ENCODE assay signal across 12 cellular contexts in the genomic region with DNA sequence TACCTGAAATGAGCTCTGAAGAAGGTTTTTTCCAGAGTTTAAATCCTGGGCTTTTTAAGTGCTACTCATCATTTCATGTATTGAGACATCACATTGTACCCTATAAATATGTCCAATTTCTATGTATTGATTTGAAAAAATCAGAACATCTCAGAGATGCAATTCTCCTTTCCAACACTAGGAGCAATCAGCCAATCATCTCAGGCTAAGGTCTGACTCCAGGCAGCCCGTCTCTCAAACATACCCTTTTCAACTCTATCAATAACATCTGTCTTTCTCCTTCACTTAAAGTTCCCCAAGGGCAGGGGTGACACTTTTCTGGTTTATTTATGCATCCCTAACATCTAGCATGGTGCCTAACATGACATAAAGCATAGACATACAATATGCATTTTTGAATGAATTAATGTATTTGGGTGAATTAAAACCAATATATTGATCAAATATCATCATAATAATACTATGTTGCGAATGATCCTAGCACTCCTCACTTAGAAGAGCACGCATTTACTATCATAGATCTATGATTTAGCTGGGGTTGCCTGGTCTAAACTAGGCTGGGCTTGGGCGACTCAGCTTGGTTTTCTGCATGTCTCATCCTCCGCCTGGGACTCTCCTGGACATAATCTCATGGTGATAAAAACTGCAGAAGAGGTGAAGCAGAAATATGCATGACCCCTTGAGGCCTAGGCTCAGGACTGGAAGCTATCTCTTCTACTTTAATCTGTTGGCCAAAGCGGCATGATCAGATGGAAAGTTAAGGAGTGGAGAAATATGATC. TPM values are rescaled to one million over a fixed set of nuclear protein-coding genes. Genes with fewer than 3 reads are reported as not detected.
A peak's percentile ranks its signal among the peaks of the same experiment; 100 is the strongest.
DNase-seq lines count a peak whose midpoint lies in the region; ATAC-seq, FAIRE-seq and TF ChIP-seq lines count a peak whose summit lies in the region.
"Had no signal": no experiment of that assay in that cellular context is flagged by ENCODE, and none has a peak within 500 bp of the region (broad histone marks: within the 10 kb centered on the region; RNA-seq: fewer than 3 reads in every experiment).

No MANE protein-coding gene starts in this region.

- no peak overlapping the region for H4K91ac ChIP-seq in H9 (ENCODE audit: insufficient read length, low read depth, low read length)

- no peaks in the 10 kb centered on the region for H4K20me1 ChIP-seq in H9 (ENCODE audit: control insufficient read depth, insufficient read depth, insufficient read length)
- no peaks in the 10 kb centered on the region for H4K20me1 ChIP-seq in astrocyte (ENCODE audit: insufficient read depth, low read length)

- no peak overlapping the region for H2BK5ac ChIP-seq in H9 (ENCODE audit: insufficient read length, low read length)

- H3K9ac ChIP-seq in H9 (ENCODE audit: extremely low read depth, insufficient read length, low read length) (no peak overlapping the region), astrocyte (ENCODE audit: low read length) (no peak overlapping the region)

- no peak overlapping the region for H3K4ac ChIP-seq in H9 (ENCODE audit: low read depth, low read length)

- no peaks in the 10 kb centered on the region for H3K79me1 ChIP-seq in H9 (ENCODE audit: insufficient read depth, low read depth, low read length, poor library complexity, severe bottlenecking)

- H3K23me2 ChIP-seq in H9 (ENCODE audit: insufficient read length, low read depth, low read length, poor library complexity, severe bottlenecking): peaks cover 15% of the 10 kb centered on the region

- H3K27ac Mint-ChIP-seq in CD14-positive monocyte (no peak overlapping the region), H9 (no peak overlapping the region; a peak in 1 of 7 replicates), astrocyte (ENCODE audit: unreplicated experiment) (no peak overlapping the region)

- H3K9me3 ChIP-seq in H9 (ENCODE audit: control insufficient read depth, low read depth, low read length): no peaks in the 10 kb centered on the region
- H3K9me3 ChIP-seq in astrocyte (ENCODE audit: insufficient read depth, low read depth, low read length): no peaks in the 10 kb centered on the region
- H3K9me3 ChIP-seq in lower lobe of right lung: no peaks in the 10 kb centered on the region

- H3K4me1 ChIP-seq in H9 (ENCODE audit: insufficient read depth, low read length) (no peaks in the 10 kb centered on the region), astrocyte (ENCODE audit: insufficient read depth, low read length) (peaks cover 15% of the 10 kb centered on the region), lower lobe of right lung (no peaks in the 10 kb centered on the region)

- H2BK15ac ChIP-seq in H9 (ENCODE audit: low read depth, low read length): no peak overlapping the region

- no peaks in the 10 kb centered on the region for H3K36me3 ChIP-seq in astrocyte (ENCODE audit: insufficient read depth, low read length)
- no peaks in the 10 kb centered on the region for H3K36me3 ChIP-seq in lower lobe of right lung

- no CpG with 5 or more reads among the region's 6 CpGs for WGBS in H9 (ENCODE audit: extremely low coverage, insufficient read length, low lambda C conversion rate)

- H3K4me3 ChIP-seq in astrocyte (ENCODE audit: insufficient read depth, low read depth, low read length) (no peak overlapping the region), lower lobe of right lung (no peak overlapping the region)

- H3K36me3 Mint-ChIP-seq in CD14-positive monocyte (no peaks in the 10 kb centered on the region), H9 (ENCODE audit: insufficient read depth in 1 of 3, low read depth in 3 of 3) (no peaks in the 10 kb centered on the region), astrocyte (ENCODE audit: low read depth, unreplicated experiment) (no peaks in the 10 kb centered on the region)

- H3K27me3 ChIP-seq in H9 (ENCODE audit: insufficient read depth, low read length): peaks cover 16% of the 10 kb centered on the region
- no peaks in the 10 kb centered on the region for H3K27me3 ChIP-seq in astrocyte (ENCODE audit: insufficient read depth, low read length)
- H3K27me3 ChIP-seq in lower lobe of right lung (ENCODE audit: low read depth): peaks cover 24% of the 10 kb centered on the region

- no peak overlapping the region for H4K8ac ChIP-seq in H9 (replicated peaks; ENCODE audit: insufficient read length, low read depth, low read length)

- H3K4me1 Mint-ChIP-seq in CD14-positive monocyte: no peaks in the 10 kb centered on the region
- H3K4me1 Mint-ChIP-seq in H9: peaks cover 10% of the 10 kb centered on the region in 2 experiments
- H3K4me1 Mint-ChIP-seq in astrocyte (ENCODE audit: low read depth, unreplicated experiment): peaks cover 10% of the 10 kb centered on the region

- H3K27ac ChIP-seq in H9 (ENCODE audit: insufficient read length, low read depth, low read length): no peak overlapping the region
- no peak overlapping the region for H3K27ac ChIP-seq in astrocyte (ENCODE audit: low read depth, low read length)
- no peak overlapping the region for H3K27ac ChIP-seq in lower lobe of right lung

- H2BK120ac ChIP-seq in H9 (ENCODE audit: low read depth, low read length, poor library complexity, severe bottlenecking): no peak overlapping the region

- no peak overlapping the region for H3K4me3 Mint-ChIP-seq in CD14-positive monocyte
- H3K4me3 Mint-ChIP-seq in H9: no peak overlapping the region
- no peak overlapping the region for H3K4me3 Mint-ChIP-seq in astrocyte (ENCODE audit: unreplicated experiment)

- no peak overlapping the region for H2BK12ac ChIP-seq in H9 (ENCODE audit: insufficient read length, low read depth, low read length)

- H2AFZ ChIP-seq in H9 (ENCODE audit: low read length) (no peak overlapping the region), astrocyte (ENCODE audit: low read depth, low read length) (no peak overlapping the region)

- H2BK20ac ChIP-seq in H9 (ENCODE audit: low read depth, low read length, poor library complexity, severe bottlenecking): no peak overlapping the region

- H3K4me2 ChIP-seq in H9 (ENCODE audit: insufficient read depth, insufficient read length, low read length): no peak overlapping the region
- H3K4me2 ChIP-seq in astrocyte (ENCODE audit: low read length): no peak overlapping the region

- no peak overlapping the region for H4K5ac ChIP-seq in H9 (ENCODE audit: insufficient read length, low read depth, low read length)

- H3K27me3 Mint-ChIP-seq in CD14-positive monocyte (ENCODE audit: low read depth in 3 of 3) (peaks cover 26 to 31% (median 31%) of the 10 kb centered on the region in 3 donors), H9 (ENCODE audit: low read depth) (peaks cover 47% of the 10 kb centered on the region), astrocyte (ENCODE audit: low read depth, unreplicated experiment) (peaks cover 7% of the 10 kb centered on the region)

- no peak overlapping the region for H3K14ac ChIP-seq in H9 (ENCODE audit: insufficient read depth, low read length)

- DNase-seq in CD14-positive monocyte (ENCODE audit: low spot score): no peak
- no peak for DNase-seq in H9
- DNase-seq in astrocyte (ENCODE audit: low read depth): no peak
- no peak for DNase-seq in lower lobe of right lung
- no peak for DNase-seq in DMS79 treated with DMSO at 0.1 percent for 48 hours (lab: John Stamatoyannopoulos, UW)
- no peak for DNase-seq in iPS-NIHi11 (ENCODE audit: low spot score)
- no peak for DNase-seq in activated CD4-positive, alpha-beta T cell treated with anti-CD3 and anti-CD28 coated beads for 48 hours
- DNase-seq: activated effector memory CD4-positive, alpha-beta T cell treated with Interleukin-2 at 50 U/mL for 16 hours; GOT3; MV-4-11; OCI-M1 had no signal

- H3K9me3 Mint-ChIP-seq in CD14-positive monocyte (peaks cover 0 to 12% (median 3%) of the 10 kb centered on the region in 7 donors), H9 (no peaks in the 10 kb centered on the region), astrocyte (ENCODE audit: unreplicated experiment) (no peaks in the 10 kb centered on the region)

- intact Hi-C loops in CD14-positive monocyte (cut with micrococcal nuclease) (no loop called here), lower lobe of right lung (cut with DNase I) (no loop called here)

- no peak overlapping the region for H3T11ph ChIP-seq in H9 (ENCODE audit: low read length)

- H3K79me2 ChIP-seq in H9 (ENCODE audit: insufficient read depth, low read length) (no peaks in the 10 kb centered on the region), astrocyte (ENCODE audit: insufficient read depth, low read length) (peaks cover 27% of the 10 kb centered on the region)

- TF ChIP-seq CTCF in CD14-positive monocyte (IDR thresholded peaks at IDR 0.05): peak; percentile 11
- peak; percentile 65 for TF ChIP-seq CTCF in H9 (conservative IDR thresholded peaks at IDR 0.05)
- peak; percentile 40 for TF ChIP-seq CTCF in astrocyte (IDR thresholded peaks at IDR 0.05; ENCODE audit: insufficient read depth, low read depth, low read length)
- TF ChIP-seq CTCF in lower lobe of right lung (IDR thresholded peaks at IDR 0.05): peak; percentile 24

- H2AK5ac ChIP-seq in H9 (ENCODE audit: insufficient read length, low read length): no peak overlapping the region

- H3K18ac ChIP-seq in H9 (ENCODE audit: insufficient read length, low read depth, low read length): no peak overlapping the region

- FAIRE-seq in astrocyte (lab: Jason Lieb, UNC): no peak

- no peak for ATAC-seq in lower lobe of right lung
- ATAC-seq in GM18907 (IDR thresholded peaks at IDR 0.05; ENCODE audit: unreplicated experiment): no peak

- H3K23ac ChIP-seq in H9 (ENCODE audit: insufficient read length, low read depth, low read length): no peak overlapping the region

- no peak overlapping the region for H3K56ac ChIP-seq in H9 (ENCODE audit: insufficient read length, low read depth, low read length)

RNA-seq across cellular contexts. Expression of a gene that starts 5.2 kb away (rescaled TPM):
- not detected for polyA plus RNA-seq in CD14-positive monocyte
- total RNA-seq in H9 (2021) (4.9 and 5.4 TPM in 2 replicates), astrocyte (313 and 509 TPM in 2 replicates), lower lobe of right lung (94.1 TPM)

Comparison
In these comparisons a context has a peak if more than half of its experiments do, and no peak if none do; other contexts are left out.
1. CTCF ChIP-seq: peak in every context shown above with its lines; median percentile 65 in H9; 40 in astrocyte; 24 in lower lobe of right lung; 11 in CD14-positive monocyte.
2. RNA of a gene that starts 5.2 kb away (total RNA-seq): 313 to 509 TPM in astrocyte and 94.1 TPM in lower lobe of right lung (single experiment); 4.9 to 5.4 TPM in H9; every median in the first group is over 10 times any median in the second.